8 cellular contexts compared by ENCODE assay signal in the genomic region with DNA sequence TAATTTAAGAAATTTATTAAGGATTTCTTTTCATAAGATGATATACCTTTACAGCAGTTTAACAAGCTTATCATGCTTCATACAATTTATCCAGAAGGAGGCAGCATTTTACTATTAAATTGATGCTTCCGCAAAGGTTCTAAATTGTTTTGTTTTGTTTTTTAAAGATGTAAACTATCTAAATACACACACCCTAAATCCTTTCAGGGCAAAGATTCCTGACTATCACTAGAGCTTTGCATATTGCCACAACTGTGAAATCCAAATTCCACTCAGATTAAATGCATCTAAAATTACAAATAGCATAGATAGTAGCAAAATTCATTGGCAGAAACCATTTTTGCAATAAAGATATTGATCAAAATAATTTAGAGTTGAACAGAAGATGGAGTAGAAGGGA. TPM values are rescaled to one million over a fixed set of nuclear protein-coding genes. Genes with fewer than 3 reads are reported as not detected.
A peak's percentile ranks its signal among the peaks of the same experiment; 100 is the strongest.
DNase-seq lines count a peak whose midpoint lies in the region; ATAC-seq, FAIRE-seq and TF ChIP-seq lines count a peak whose summit lies in the region.

No MANE protein-coding gene starts in this region.

- TF ChIP-seq CTCF in H1 (IDR thresholded peaks at IDR 0.05; ENCODE audit: control extremely low read depth in 1 of 3, insufficient read depth in 1 of 3, low read depth in 1 of 3, low read length in 3 of 3) (peak in 2 of 3 experiments; percentile 28 to 42; a peak in 2 of 4 replicates), psoas muscle (IDR thresholded peaks at IDR 0.05) (peak; percentile 47)

- no peak overlapping the region for H2BK15ac ChIP-seq in H1 (ENCODE audit: low read length)

- H3K79me1 ChIP-seq in H1 (ENCODE audit: low read depth, low read length), result no peaks in the 10 kb centered on the region

- no peak overlapping the region for H2AK5ac ChIP-seq in H1 (ENCODE audit: low read depth, low read length)

- no peak overlapping the region for H2AFZ ChIP-seq in H1 (ENCODE audit: low read length)

- no peak overlapping the region for H2BK20ac ChIP-seq in H1 (ENCODE audit: low read length)

- in situ Hi-C loops in G401 (cut with HindIII; ENCODE audit: low sequenced_read_pairs), result no loop called here

- no peak overlapping the region for H4K8ac ChIP-seq in H1 (ENCODE audit: extremely low read depth, insufficient read depth, low read length)

- H2BK120ac ChIP-seq in H1 (replicated peaks; ENCODE audit: low read depth, low read length), result no peak overlapping the region

- H2BK12ac ChIP-seq in H1 (ENCODE audit: low read depth, low read length), result no peak overlapping the region

- H3K4me3 ChIP-seq in H1 (ENCODE audit: extremely low read depth in 1 of 4, insufficient read depth in 2 of 4, low read depth in 3 of 4, low read length in 4 of 4) (no peak overlapping the region), psoas muscle (no peak overlapping the region)

- H3K27me3 Mint-ChIP-seq in activated CD4-positive, alpha-beta T cell treated with anti-CD3 and anti-CD28 coated beads, Interleukin-2, amount 10 ng/mL, durations not matched to agents 7 days and 5 days, result no peaks in the 10 kb centered on the region

- H3K27me3 ChIP-seq in H1 (replicated peaks in 1 of 4; ENCODE audit: control insufficient read depth in 3 of 4, extremely low read depth in 1 of 4, insufficient read depth in 3 of 4, low read length in 3 of 4) (no peaks in the 10 kb centered on the region), psoas muscle (ENCODE audit: insufficient read depth in 3 of 3, low read length in 2 of 3) (no peaks in the 10 kb centered on the region)

- POLR2A ChIA-PET in H1 (lab: Charles Lee; ENCODE audit: partially characterized antibody), result interaction anchor here (0.8 kb wide), 1 partner anchor 295 kb away, joined by 3 read pairs; no protein-coding TSS in a partner anchor
- POLR2A ChIA-PET in activated CD4-positive, alpha-beta T cell treated with anti-CD3 and anti-CD28 coated beads, Interleukin-2, amount 10 ng/mL, durations not matched to agents 7 days and 5 days (lab: Charles Lee), result no interaction called here

- H3K79me2 ChIP-seq in H1 (ENCODE audit: control insufficient read depth in 1 of 2, insufficient read depth in 2 of 2, low read length in 2 of 2), result no peaks in the 10 kb centered on the region

- H3K4me1 ChIP-seq in H1 (replicated peaks in 1 of 4; ENCODE audit: control insufficient read depth in 3 of 4, insufficient read depth in 4 of 4, low read length in 3 of 4) (peaks cover 0 to 3% (median 2%) of the 10 kb centered on the region in 4 experiments; a peak in 3 of 7 replicates), psoas muscle (no peaks in the 10 kb centered on the region)

- no peaks in the 10 kb centered on the region for H3K36me3 ChIP-seq in H1 (ENCODE audit: control insufficient read depth in 2 of 4, insufficient read depth in 4 of 4, low read length in 3 of 4)
- H3K36me3 ChIP-seq in psoas muscle (ENCODE audit: insufficient read depth in 1 of 2, low read depth in 1 of 2), result no peaks in the 10 kb centered on the region

- no peak overlapping the region for H3K4me2 ChIP-seq in H1 (ENCODE audit: insufficient read depth in 1 of 2, low read depth in 2 of 2, low read length in 2 of 2)

- H4K91ac ChIP-seq in H1 (replicated peaks; ENCODE audit: insufficient read length, low read length), result no peak overlapping the region

- WGBS in H1 (ENCODE audit: extremely low coverage in 1 of 2, insufficient coverage in 1 of 2, insufficient read length in 1 of 2, insufficient replicate concordance in 2 of 2, low coverage in 1 of 2, low lambda C conversion rate in 2 of 2, missing lambda C conversion rate in 1 of 2), 2 experiments, result 55% methylated on average over 1 of the region's 1 CpG; no CpG with 5 or more reads in 1 of the 2 experiments
- 36 to 43% (median 39%) methylated on average over 1 of the region's 1 CpG for WGBS in psoas muscle, 3 donors

- no peaks in the 10 kb centered on the region for H4K20me1 ChIP-seq in H1 (replicated peaks in 1 of 2; ENCODE audit: control insufficient read depth in 1 of 2, insufficient read depth in 2 of 2, low read length in 2 of 2)

- H4K5ac ChIP-seq in H1 (ENCODE audit: insufficient read length, low read depth, low read length), result no peak overlapping the region

- no peak overlapping the region for H3K14ac ChIP-seq in H1 (ENCODE audit: insufficient read length)

- no peak overlapping the region for H2BK5ac ChIP-seq in H1 (ENCODE audit: low read depth, low read length)

- H3K23ac ChIP-seq in H1 (ENCODE audit: insufficient read length), result no peak overlapping the region

- no peaks in the 10 kb centered on the region for H3K36me3 Mint-ChIP-seq in activated CD4-positive, alpha-beta T cell treated with anti-CD3 and anti-CD28 coated beads, Interleukin-2, amount 10 ng/mL, durations not matched to agents 7 days and 5 days (ENCODE audit: low read depth)

- no peak overlapping the region for H3K18ac ChIP-seq in H1 (ENCODE audit: extremely low read depth, low read length)

- TF ChIP-seq RAD21 in H1 (IDR thresholded peaks at IDR 0.05 in 1 of 2, conservative IDR thresholded peaks at IDR 0.05 in 1 of 2; ENCODE audit: low read depth in 2 of 2, low read length in 2 of 2), result peak in 1 of 2 experiments; percentile 70

- H3K9me3 Mint-ChIP-seq in activated CD4-positive, alpha-beta T cell treated with anti-CD3 and anti-CD28 coated beads, Interleukin-2, amount 10 ng/mL, durations not matched to agents 7 days and 5 days, result no peaks in the 10 kb centered on the region

- FAIRE-seq in H1 (lab: Jason Lieb, UNC), result peak; percentile 32

- CTCF ChIA-PET in H1 (lab: Charles Lee; ENCODE audit: partially characterized antibody), result interaction anchor here (0.6 to 6.7 kb wide), 17 partner anchors 11 to 385 kb away, joined by 3 to 44 read pairs (median 4); no protein-coding TSS in a partner anchor
- CTCF ChIA-PET in activated CD4-positive, alpha-beta T cell treated with anti-CD3 and anti-CD28 coated beads, Interleukin-2, amount 10 ng/mL, durations not matched to agents 7 days and 5 days (lab: Charles Lee), result no interaction called here

- no peak for TF ChIP-seq POLR2A in H1 (IDR thresholded peaks at IDR 0.05; ENCODE audit: control extremely low read depth in 1 of 2, low read depth in 2 of 2, low read length in 2 of 2)

- no peak overlapping the region for H3K27ac Mint-ChIP-seq in activated CD4-positive, alpha-beta T cell treated with anti-CD3 and anti-CD28 coated beads, Interleukin-2, amount 10 ng/mL, durations not matched to agents 7 days and 5 days

- DNase-seq in G401 (ENCODE audit: low spot score), result peak; percentile 25
- DNase-seq in NCI-H446 treated with DMSO at 0.1 percent for 48 hours (lab: John Stamatoyannopoulos, UW), result peak; percentile 39
- no peak for DNase-seq in H1 (ENCODE audit: low read depth in 1 of 2, low spot score in 2 of 2)
- no peak for DNase-seq in psoas muscle
- DNase-seq in activated CD4-positive, alpha-beta T cell treated with anti-CD3 and anti-CD28 coated beads, Interleukin-2, amount 10 ng/mL, durations not matched to agents 7 days and 5 days, result no peak
- DNase-seq in NCI-H1048 (lab: John Stamatoyannopoulos, UW), result no peak

- intact Hi-C loops in psoas muscle (cut with DNase I), result loop anchor here (2.0 to 10.0 kb wide), 2 partner anchors 288 to 290 kb away; no protein-coding TSS in a partner anchor

- no peaks in the 10 kb centered on the region for H3K4me1 Mint-ChIP-seq in activated CD4-positive, alpha-beta T cell treated with anti-CD3 and anti-CD28 coated beads, Interleukin-2, amount 10 ng/mL, durations not matched to agents 7 days and 5 days

- H3K4ac ChIP-seq in H1 (replicated peaks; ENCODE audit: insufficient read length, low read depth, low read length), result no peak overlapping the region

- H3K23me2 ChIP-seq in H1 (ENCODE audit: low read depth, low read length), result no peaks in the 10 kb centered on the region; the same call in 1 of the 2 replicates

- H3K27ac ChIP-seq in H1 (ENCODE audit: low read depth, low read length) (no peak overlapping the region), psoas muscle (no peak overlapping the region)

- no peaks in the 10 kb centered on the region for H3K9me3 ChIP-seq in H1 (ENCODE audit: insufficient read depth in 2 of 2, low read depth in 1 of 2, low read length in 1 of 2)
- no peaks in the 10 kb centered on the region for H3K9me3 ChIP-seq in psoas muscle

- TF ChIP-seq EP300 in H1 (IDR thresholded peaks at IDR 0.05; ENCODE audit: borderline replicate concordance in 1 of 2, low read depth in 2 of 2, low read length in 2 of 2), result no peak

- H3K4me3 Mint-ChIP-seq in activated CD4-positive, alpha-beta T cell treated with anti-CD3 and anti-CD28 coated beads, Interleukin-2, amount 10 ng/mL, durations not matched to agents 7 days and 5 days, result no peak overlapping the region

- no peak overlapping the region for H3K56ac ChIP-seq in H1 (replicated peaks; ENCODE audit: insufficient read length, low read depth, low read length)

- no peak overlapping the region for H3K9ac ChIP-seq in H1 (replicated peaks in 1 of 4; ENCODE audit: extremely low read depth in 1 of 4, low read depth in 3 of 4, low read length in 3 of 4)

- ATAC-seq in psoas muscle, result no peak
- no peak for ATAC-seq in HG02973 (IDR thresholded peaks at IDR 0.05; ENCODE audit: unreplicated experiment)
- ATAC-seq in GM18870 (IDR thresholded peaks at IDR 0.05; ENCODE audit: unreplicated experiment), result no peak

TF ChIP-seq in H1, 55 proteins besides CTCF, POLR2A, EP300 and RAD21 (continues in another document):
- TF ChIP-seq BACH1 (IDR thresholded peaks at IDR 0.05; ENCODE audit: low read length), result no peak

RNA-seq across cellular contexts. Expression of a gene that starts 44.5 kb away (rescaled TPM):
- total RNA-seq in G401 (2014; rRNA removed; shearing (Covaris generic)), result 55.3 and 87.5 TPM in 2 replicates
- total RNA-seq in H1 (2021; fragmentation: NEBNext Ultra II Directional; extraction: Animal tissue kit (Norgen Biotek cat#: 25700)), result 61.2 and 68.6 TPM in 2 replicates
- polyA plus RNA-seq in H1 (2011; rRNA removed) (64.5 and 87.6 TPM in 2 replicates), psoas muscle (10 to 100 TPM; 27.4 to 34.5 (median 29.2) TPM)
- 68.4 TPM for polyA plus RNA-seq in H1 (2011; cell fraction: cytosol; rRNA removed)
- 330 TPM for polyA plus RNA-seq in H1 (2011; cell fraction: nucleus; rRNA removed)
- polyA plus RNA-seq in H1 (2012, experiment 1 of 2), result 40.6 to 54.1 TPM (median 46.0 TPM) in 4 replicates
- 3.7 TPM for polyA plus RNA-seq in H1 (2012, experiment 2 of 2)
- polyA plus RNA-seq in H1 (2013, experiment 1 of 2), result 82.9 TPM
- polyA plus RNA-seq in H1 (2013, experiment 2 of 2), result 66.2 TPM
- 76.1 and 90.5 TPM in 2 replicates for polyA minus RNA-seq in H1 (2011; rRNA and poly(A)+ RNA removed)
- polyA minus RNA-seq in H1 (2011; cell fraction: cytosol; rRNA and poly(A)+ RNA removed), result 78.8 TPM
- polyA minus RNA-seq in H1 (2011; cell fraction: nucleus; rRNA and poly(A)+ RNA removed), result 499 TPM
- total RNA-seq in psoas muscle, result 10 to 100 TPM; 21.8 to 55.5 (median 42.9) TPM
- 100 to 1,000 TPM; 220 to 258 TPM for total RNA-seq in activated CD4-positive, alpha-beta T cell treated with anti-CD3 and anti-CD28 coated beads, Interleukin-2, amount 10 ng/mL, durations not matched to agents 7 days and 5 days

Comparison
In these comparisons a context has a peak if more than half of its experiments do, and no peak if none do; other contexts are left out.
1. DNase-seq: peak in G401 (single experiment) and NCI-H446 treated with DMSO at 0.1 percent for 48 hours (single experiment); none in H1 (0 of 2), psoas muscle (0 of 2), activated CD4-positive, alpha-beta T cell treated with anti-CD3 and anti-CD28 coated beads, Interleukin-2, amount 10 ng/mL, durations not matched to agents 7 days and 5 days (single experiment) and NCI-H1048 (single experiment).